In the genomic region with DNA sequence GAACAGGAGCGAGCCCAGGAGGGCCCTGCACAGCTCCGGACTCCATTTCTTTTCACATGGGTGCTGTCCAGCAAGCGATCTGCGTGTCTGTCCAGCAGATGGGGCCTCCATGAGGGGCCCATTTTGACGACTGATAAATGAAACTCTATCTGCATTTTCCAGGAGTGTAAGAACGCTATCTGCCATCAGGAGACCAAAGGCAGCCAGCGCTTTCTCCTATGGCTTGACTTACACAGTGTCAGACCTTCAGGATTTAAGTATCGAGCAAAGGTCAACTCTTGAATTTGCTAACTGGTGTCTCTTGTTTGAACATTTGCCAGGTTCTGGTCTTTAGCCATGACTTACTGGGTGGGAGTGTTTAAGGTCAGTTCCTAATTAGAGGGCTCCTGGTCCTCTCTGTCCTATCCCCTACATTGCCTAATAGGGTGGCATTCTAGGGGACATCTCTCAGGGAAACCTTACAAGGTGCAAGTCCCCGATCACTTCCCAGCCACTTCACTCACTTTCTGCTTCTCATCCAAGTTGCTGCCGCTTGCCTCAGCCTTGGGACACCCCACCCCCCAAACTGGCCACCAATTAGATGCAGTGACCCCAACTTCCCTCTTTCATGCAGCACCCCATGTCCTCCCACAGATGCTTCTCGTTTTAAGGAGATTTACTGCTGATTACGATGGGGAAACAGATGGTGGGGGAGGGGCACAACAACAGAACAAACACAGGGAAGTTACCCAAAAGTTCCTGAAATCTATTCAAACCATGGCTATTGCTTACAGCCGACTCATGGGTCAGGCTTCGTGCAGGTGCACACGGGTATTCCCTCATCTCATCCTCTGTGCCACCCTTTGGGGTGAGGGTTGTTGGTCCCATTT, we compare ENCODE assay signal across 10 cellular contexts. TPM values are rescaled to one million over a fixed set of nuclear protein-coding genes. Genes with fewer than 3 reads are reported as not detected.
DNase-seq lines count a peak whose midpoint lies in the region; ATAC-seq, FAIRE-seq and TF ChIP-seq lines count a peak whose summit lies in the region.
"Had no signal": no experiment of that assay in that cellular context is flagged by ENCODE, and none has a peak within 500 bp of the region (broad histone marks: within the 10 kb centered on the region; RNA-seq: fewer than 3 reads in every experiment).

No MANE protein-coding gene starts in this region.

- H3K36me3 Mint-ChIP-seq in T-helper 17 cell (ENCODE audit: low read depth) = peaks cover 5% of the 10 kb centered on the region

- peak; percentile 60 for DNase-seq in HuH-7 (ENCODE audit: low spot score)
- DNase-seq in T-helper 17 cell = no peak
- DNase-seq in heart right ventricle = peak in 1 of 2 donors; percentile 70
- DNase-seq in small intestine = peak; percentile 85
- DNase-seq in NCI-H1105 (lab: John Stamatoyannopoulos, UW) = no peak
- no peak for DNase-seq in HCEC 1CT
- DNase-seq: NCI-H510A treated with DMSO at 0.1 percent for 48 hours had no signal

- peaks cover 16 to 100% (median 68%) of the 10 kb centered on the region in 9 donors for H3K4me1 ChIP-seq in heart right ventricle
- peaks cover 27 to 32% of the 10 kb centered on the region in 2 donors for H3K4me1 ChIP-seq in small intestine (ENCODE audit: control insufficient read depth in 2 of 2, insufficient read depth in 1 of 2, low read depth in 1 of 2, low read length in 1 of 2)

- peak overlapping the region; percentile 79 for H3K4me3 Mint-ChIP-seq in T-helper 17 cell

- H3K27me3 ChIP-seq in heart right ventricle (no peaks in the 10 kb centered on the region), small intestine (ENCODE audit: control insufficient read depth in 2 of 2, insufficient read depth in 2 of 2, low read length in 2 of 2) (no peaks in the 10 kb centered on the region)

- H3K4me1 Mint-ChIP-seq in T-helper 17 cell = peaks cover 80% of the 10 kb centered on the region

- H3K27me3 Mint-ChIP-seq in T-helper 17 cell = no peaks in the 10 kb centered on the region

- peak overlapping the region in 1 of 10 donors; percentile 12 for H3K4me3 ChIP-seq in heart right ventricle
- H3K4me3 ChIP-seq in small intestine (ENCODE audit: low read depth in 1 of 2, low read length in 2 of 2) = no peak overlapping the region

- H3K9me3 ChIP-seq in T-helper 17 cell (ENCODE audit: control insufficient read depth, low read length, poor library complexity, severe bottlenecking) (no peaks in the 10 kb centered on the region), heart right ventricle (no peaks in the 10 kb centered on the region), small intestine (ENCODE audit: control insufficient read depth, low read depth) (no peaks in the 10 kb centered on the region)

- H3K27ac ChIP-seq in heart right ventricle (peak overlapping the region in 9 of 10 donors; percentile 8 to 95 (median 39)), small intestine (ENCODE audit: low read depth in 1 of 2, low read length in 1 of 2) (peak overlapping the region; percentile 61 to 83)
- H3K27ac ChIP-seq: epithelial cell of prostate had no signal

- H3K27ac Mint-ChIP-seq in T-helper 17 cell = peak overlapping the region; percentile 94

- TF ChIP-seq CTCF in heart right ventricle (IDR thresholded peaks at IDR 0.05) = no peak

- FAIRE-seq in small intestine (lab: Jason Lieb, UNC) = no peak

- H3K36me3 ChIP-seq in heart right ventricle = peaks cover 0 to 86% (median 44%) of the 10 kb centered on the region in 9 donors
- peaks cover 0 to 3% of the 10 kb centered on the region in 2 donors for H3K36me3 ChIP-seq in small intestine (ENCODE audit: control insufficient read depth in 2 of 2, insufficient read depth in 2 of 2, low read length in 2 of 2)

- ATAC-seq in T-helper 17 cell (no peak), heart right ventricle (peak in 4 of 8 donors; percentile 5 to 30 (median 13)), GM18498 (IDR thresholded peaks at IDR 0.05; ENCODE audit: unreplicated experiment) (no peak), HG02981 (IDR thresholded peaks at IDR 0.05; ENCODE audit: unreplicated experiment) (no peak)

- WGBS in heart right ventricle, 2 donors = 78 to 79% methylated on average over 15 of the region's 15 CpGs
- WGBS in small intestine, 3 donors = 42 to 63% (median 46%) methylated on average over 15 of the region's 15 CpGs

- intact Hi-C loops in heart right ventricle (cut with DNase I) = no loop called here

RNA-seq across cellular contexts. Expression of a gene that starts 20.0 kb away (rescaled TPM):
- 100 to 1,000 TPM; 119 to 124 TPM for total RNA-seq in T-helper 17 cell
- 100 to 1,000 TPM in 1 of 10 donors, 10 to 100 TPM in 9; 36.6 to 112 (median 69.0) TPM for total RNA-seq in heart right ventricle
- polyA plus RNA-seq in heart right ventricle = 100 to 1,000 TPM in 1 of 2 donors, 10 to 100 TPM in 1; 47.0 to 102 TPM
- 10 to 100 TPM; 26.6 to 58.9 (median 49.6) TPM for polyA plus RNA-seq in small intestine

RNA-seq across cellular contexts. Expression of a gene that starts 33.7 kb away (rescaled TPM):
- total RNA-seq in T-helper 17 cell (under 1 TPM; 0.31 to 0.37 TPM), heart right ventricle (under 1 TPM in 5 of 10 donors, not detected in 5; 0.05 to 0.16 (median 0.07) TPM)
- polyA plus RNA-seq in heart right ventricle (under 1 TPM; 0.03 to 0.15 TPM), small intestine (under 1 TPM in 1 of 3 donors, not detected in 2; 0.06 TPM)

Comparison
In these comparisons a context has a peak if more than half of its experiments do, and no peak if none do; other contexts are left out.
1. DNase-seq: peak in HuH-7 (single experiment) and small intestine (single experiment); none in T-helper 17 cell (0 of 3), NCI-H1105 (single experiment) and HCEC 1CT (single experiment).